Comparison of ENCODE assay signal across 13 cellular contexts in the genomic region with DNA sequence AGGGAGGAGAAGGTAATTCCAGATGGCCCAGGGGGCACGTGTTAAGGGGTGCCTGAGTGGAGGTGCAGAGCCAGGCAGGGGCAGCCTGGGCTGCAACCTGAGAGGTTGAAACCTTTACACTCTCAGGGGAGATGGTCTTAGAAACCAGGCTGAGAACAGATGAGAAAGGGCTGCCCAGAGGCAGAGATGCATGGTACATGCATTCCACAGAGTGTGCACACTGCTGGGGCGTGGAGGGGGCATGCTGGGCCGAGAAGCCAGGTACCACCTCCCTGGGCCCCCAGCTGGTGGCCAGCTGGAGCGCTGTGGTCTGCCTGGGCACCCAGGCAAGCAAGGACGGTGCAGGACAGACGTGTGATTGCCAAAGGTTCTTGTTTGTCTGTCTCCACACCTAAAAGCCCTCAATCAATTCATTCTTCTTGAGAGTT.
"Had no signal": no experiment of that assay in that cellular context is flagged by ENCODE, and none has a peak within 500 bp of the region (broad histone marks: within the 10 kb centered on the region; RNA-seq: fewer than 3 reads in every experiment).

No MANE protein-coding gene starts in this region.

- H3K36me3 Mint-ChIP-seq: activated naive CD4-positive, alpha-beta T cell treated with anti-CD3 and anti-CD28 coated beads, Interleukin-2, amount 50 U/mL, for 24 hours; naive thymus-derived CD4-positive, alpha-beta T cell; T-cell had no signal

- H3K4me3 Mint-ChIP-seq: activated naive CD4-positive, alpha-beta T cell treated with anti-CD3 and anti-CD28 coated beads, Interleukin-2, amount 50 U/mL, for 24 hours; naive thymus-derived CD4-positive, alpha-beta T cell; T-cell had no signal

- DNase-seq: amniotic stem cell; central memory CD4-positive, alpha-beta T cell; cortex of kidney; erythroblast; occipital lobe; stimulated activated CD4-positive, alpha-beta T cell treated with anti-CD3 and anti-CD28 coated beads, Interleukin-2, amount 100 ng/mL, for 24 hours; stimulated activated naive CD4-positive, alpha-beta T cell treated with Interleukin-2 at 50 U/mL for 16 hours; trophoblast cell had no signal

- H3K9me3 Mint-ChIP-seq: activated naive CD4-positive, alpha-beta T cell treated with anti-CD3 and anti-CD28 coated beads, Interleukin-2, amount 50 U/mL, for 24 hours; naive thymus-derived CD4-positive, alpha-beta T cell; T-cell had no signal

- H3K27me3 Mint-ChIP-seq: activated naive CD4-positive, alpha-beta T cell treated with anti-CD3 and anti-CD28 coated beads, Interleukin-2, amount 50 U/mL, for 24 hours; naive thymus-derived CD4-positive, alpha-beta T cell; T-cell had no signal

- ATAC-seq: body of pancreas; naive thymus-derived CD4-positive, alpha-beta T cell; sciatic nerve; T-cell had no signal

- H3K27ac Mint-ChIP-seq: activated naive CD4-positive, alpha-beta T cell treated with anti-CD3 and anti-CD28 coated beads, Interleukin-2, amount 50 U/mL, for 24 hours had no signal
